In the genomic region with DNA sequence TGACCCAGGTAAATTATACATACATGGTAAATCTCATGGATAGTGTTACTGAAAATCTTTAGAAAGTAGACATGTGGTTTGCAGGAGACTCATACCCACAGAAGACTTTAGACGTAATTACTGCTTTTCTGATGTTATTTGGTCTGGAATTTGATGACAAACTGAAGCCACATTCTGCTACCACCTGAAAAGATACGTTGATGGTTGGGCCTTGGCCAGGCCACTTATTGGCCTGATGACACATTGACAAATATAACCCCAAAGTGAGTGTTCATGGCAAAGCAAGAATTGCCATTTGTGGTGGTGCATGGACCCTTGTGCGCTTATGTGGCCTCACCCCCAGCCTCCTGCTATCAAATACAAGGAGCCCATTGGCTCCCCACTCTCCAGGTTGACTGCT, we compare ENCODE assay signal across 8 cellular contexts.
"Had no signal": no experiment of that assay in that cellular context is flagged by ENCODE, and none has a peak within 500 bp of the region (broad histone marks: within the 10 kb centered on the region; RNA-seq: fewer than 3 reads in every experiment).

No MANE protein-coding gene starts in this region.

- H2AFZ ChIP-seq: GM23338 had no signal

- ATAC-seq: GM23338, K562 had no signal

- FAIRE-seq: H1, H54, HTR-8/SVneo, K562 had no signal

- H3K4me3 ChIP-seq: GM23338, K562 had no signal

- DNase-seq: H9, HCEC 1CT, IMR-90 had no signal

- H3K4me2 ChIP-seq: GM23338 had no signal
